ENCODE assay signal across 1 cellular context in the genomic region with DNA sequence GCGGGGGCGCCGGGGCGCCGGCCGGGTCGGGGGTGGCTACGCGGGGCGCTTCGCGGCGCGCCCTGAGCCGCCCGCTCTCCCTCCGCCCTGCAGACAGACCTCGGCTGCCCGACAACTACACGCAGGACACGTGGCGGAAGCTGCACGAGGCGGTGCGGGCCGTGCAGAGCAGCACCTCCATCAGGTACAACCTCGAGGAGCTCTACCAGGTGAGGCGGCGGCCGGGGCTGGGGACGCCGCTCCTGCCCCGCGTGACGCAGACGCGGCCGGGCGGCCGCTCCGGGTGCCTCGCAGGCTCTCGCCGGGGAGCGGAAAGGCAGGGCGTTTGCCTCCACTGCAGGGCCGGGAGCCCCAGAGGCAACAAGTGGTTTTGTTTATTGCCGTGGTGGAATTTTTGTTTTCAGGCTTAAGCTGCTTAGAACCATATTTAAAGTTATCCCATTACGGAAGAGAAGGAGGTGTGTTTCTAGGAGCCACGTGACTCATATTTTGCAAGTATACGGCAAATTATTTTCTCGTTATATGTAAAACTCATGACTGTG.
TF ChIP-seq lines count a peak whose summit lies in the region.

No MANE protein-coding gene starts in this region.

TF ChIP-seq in HepG2, 621 proteins besides CTCF, POLR2A, EP300 and RAD21 (continued from another document and continues in another):
- TF ChIP-seq EHMT2 (IDR thresholded peaks at IDR 0.05; ENCODE audit: borderline replicate concordance, low read depth, low read length) = no peak
- TF ChIP-seq ZNF777 (CRISPR knock-in tag; IDR thresholded peaks at IDR 0.05) = no peak; the same call in 1 of the 2 replicates
- TF ChIP-seq ZNF577 (CRISPR knock-in tag; IDR thresholded peaks at IDR 0.05; ENCODE audit: borderline replicate concordance, low read depth) = no peak
- no peak for TF ChIP-seq FOSL2 (CRISPR knock-in tag; IDR thresholded peaks at IDR 0.05)
- no peak for TF ChIP-seq ZSCAN22 (CRISPR knock-in tag; IDR thresholded peaks at IDR 0.05)
- TF ChIP-seq ZSCAN31 (CRISPR knock-in tag; IDR thresholded peaks at IDR 0.05; ENCODE audit: low read depth) = no peak
- no peak for TF ChIP-seq ZSCAN29 (CRISPR knock-in tag; conservative IDR thresholded peaks at IDR 0.05)
- TF ChIP-seq, protein P1, sequence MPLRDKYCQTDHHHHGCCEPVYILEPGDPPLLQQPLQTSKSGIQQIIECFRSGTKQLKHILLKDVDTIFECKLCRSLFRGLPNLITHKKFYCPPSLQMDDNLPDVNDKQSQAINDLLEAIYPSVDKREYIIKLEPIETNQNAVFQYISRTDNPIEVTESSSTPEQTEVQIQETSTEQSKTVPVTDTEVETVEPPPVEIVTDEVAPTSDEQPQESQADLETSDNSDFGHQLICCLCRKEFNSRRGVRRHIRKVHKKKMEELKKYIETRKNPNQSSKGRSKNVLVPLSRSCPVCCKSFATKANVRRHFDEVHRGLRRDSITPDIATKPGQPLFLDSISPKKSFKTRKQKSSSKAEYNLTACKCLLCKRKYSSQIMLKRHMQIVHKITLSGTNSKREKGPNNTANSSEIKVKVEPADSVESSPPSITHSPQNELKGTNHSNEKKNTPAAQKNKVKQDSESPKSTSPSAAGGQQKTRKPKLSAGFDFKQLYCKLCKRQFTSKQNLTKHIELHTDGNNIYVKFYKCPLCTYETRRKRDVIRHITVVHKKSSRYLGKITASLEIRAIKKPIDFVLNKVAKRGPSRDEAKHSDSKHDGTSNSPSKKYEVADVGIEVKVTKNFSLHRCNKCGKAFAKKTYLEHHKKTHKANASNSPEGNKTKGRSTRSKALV (CRISPR knock-in tag; IDR thresholded peaks at IDR 0.05) = no peak
- no peak; the same call in 1 of the 2 replicates for TF ChIP-seq ELF3 (CRISPR knock-in tag; IDR thresholded peaks at IDR 0.05)
- no peak for TF ChIP-seq MAF1 (CRISPR knock-in tag; IDR thresholded peaks at IDR 0.05; ENCODE audit: borderline replicate concordance)
- no peak for TF ChIP-seq RBM22 (optimal IDR thresholded peaks at IDR 0.05; ENCODE audit: low read length)
- peak; percentile 87; the same call in 1 of the 2 replicates for TF ChIP-seq ZNF558 (CRISPR knock-in tag; IDR thresholded peaks at IDR 0.05; ENCODE audit: borderline replicate concordance)
- TF ChIP-seq SETDB1 (CRISPR knock-in tag; IDR thresholded peaks at IDR 0.05; ENCODE audit: borderline replicate concordance) = no peak
- TF ChIP-seq SNRNP70 (IDR thresholded peaks at IDR 0.05; ENCODE audit: low read depth, low read length) = no peak
- no peak for TF ChIP-seq KLF11 (CRISPR knock-in tag; IDR thresholded peaks at IDR 0.05)
- TF ChIP-seq SRY (CRISPR knock-in tag; IDR thresholded peaks at IDR 0.05) = peak; percentile 82; the same call in 1 of the 2 replicates
- 0 out of 2 replicates have a peak, but pooled peaks have one; percentile 70 for TF ChIP-seq EED (CRISPR knock-in tag; IDR thresholded peaks at IDR 0.05)
- no peak for TF ChIP-seq SOX6 (IDR thresholded peaks at IDR 0.05)
- no peak for TF ChIP-seq SOX6 (CRISPR knock-in tag; IDR thresholded peaks at IDR 0.05)
- TF ChIP-seq, protein P2, sequence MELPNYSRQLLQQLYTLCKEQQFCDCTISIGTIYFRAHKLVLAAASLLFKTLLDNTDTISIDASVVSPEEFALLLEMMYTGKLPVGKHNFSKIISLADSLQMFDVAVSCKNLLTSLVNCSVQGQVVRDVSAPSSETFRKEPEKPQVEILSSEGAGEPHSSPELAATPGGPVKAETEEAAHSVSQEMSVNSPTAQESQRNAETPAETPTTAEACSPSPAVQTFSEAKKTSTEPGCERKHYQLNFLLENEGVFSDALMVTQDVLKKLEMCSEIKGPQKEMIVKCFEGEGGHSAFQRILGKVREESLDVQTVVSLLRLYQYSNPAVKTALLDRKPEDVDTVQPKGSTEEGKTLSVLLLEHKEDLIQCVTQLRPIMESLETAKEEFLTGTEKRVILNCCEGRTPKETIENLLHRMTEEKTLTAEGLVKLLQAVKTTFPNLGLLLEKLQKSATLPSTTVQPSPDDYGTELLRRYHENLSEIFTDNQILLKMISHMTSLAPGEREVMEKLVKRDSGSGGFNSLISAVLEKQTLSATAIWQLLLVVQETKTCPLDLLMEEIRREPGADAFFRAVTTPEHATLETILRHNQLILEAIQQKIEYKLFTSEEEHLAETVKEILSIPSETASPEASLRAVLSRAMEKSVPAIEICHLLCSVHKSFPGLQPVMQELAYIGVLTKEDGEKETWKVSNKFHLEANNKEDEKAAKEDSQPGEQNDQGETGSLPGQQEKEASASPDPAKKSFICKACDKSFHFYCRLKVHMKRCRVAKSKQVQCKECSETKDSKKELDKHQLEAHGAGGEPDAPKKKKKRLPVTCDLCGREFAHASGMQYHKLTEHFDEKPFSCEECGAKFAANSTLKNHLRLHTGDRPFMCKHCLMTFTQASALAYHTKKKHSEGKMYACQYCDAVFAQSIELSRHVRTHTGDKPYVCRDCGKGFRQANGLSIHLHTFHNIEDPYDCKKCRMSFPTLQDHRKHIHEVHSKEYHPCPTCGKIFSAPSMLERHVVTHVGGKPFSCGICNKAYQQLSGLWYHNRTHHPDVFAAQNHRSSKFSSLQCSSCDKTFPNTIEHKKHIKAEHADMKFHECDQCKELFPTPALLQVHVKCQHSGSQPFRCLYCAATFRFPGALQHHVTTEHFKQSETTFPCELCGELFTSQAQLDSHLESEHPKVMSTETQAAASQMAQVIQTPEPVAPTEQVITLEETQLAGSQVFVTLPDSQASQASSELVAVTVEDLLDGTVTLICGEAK (IDR thresholded peaks at IDR 0.05) = no peak
- TF ChIP-seq, protein P2 (CRISPR knock-in tag; IDR thresholded peaks at IDR 0.05) = peak; percentile 53; the same call in 1 of the 2 replicates
- 0 out of 2 replicates have a peak, but pooled peaks have one; percentile 20 for TF ChIP-seq ZNF709 (CRISPR knock-in tag; IDR thresholded peaks at IDR 0.05)
- 0 out of 2 replicates have a peak, but pooled peaks have one; percentile 58 for TF ChIP-seq ZNF225 (CRISPR knock-in tag; IDR thresholded peaks at IDR 0.05)
- no peak for TF ChIP-seq NAIF1 (CRISPR knock-in tag; IDR thresholded peaks at IDR 0.05; ENCODE audit: borderline replicate concordance)
- peak; percentile 13; the same call in 1 of the 2 replicates for TF ChIP-seq MAZ (IDR thresholded peaks at IDR 0.05; ENCODE audit: borderline replicate concordance, low read depth, low read length)
- TF ChIP-seq MAZ (CRISPR knock-in tag; IDR thresholded peaks at IDR 0.05; ENCODE audit: low read depth) = peak; percentile 60
- 0 out of 2 replicates have a peak, but pooled peaks have one; percentile 46 for TF ChIP-seq ZNF160 (CRISPR knock-in tag; IDR thresholded peaks at IDR 0.05)
- peak; percentile 85 for TF ChIP-seq ZFYVE20 (CRISPR knock-in tag; IDR thresholded peaks at IDR 0.05; ENCODE audit: borderline replicate concordance, low read depth)
- TF ChIP-seq TBL1XR1 (IDR thresholded peaks at IDR 0.05; ENCODE audit: borderline replicate concordance, low read length, partially characterized antibody) = no peak
- TF ChIP-seq, protein P3, sequence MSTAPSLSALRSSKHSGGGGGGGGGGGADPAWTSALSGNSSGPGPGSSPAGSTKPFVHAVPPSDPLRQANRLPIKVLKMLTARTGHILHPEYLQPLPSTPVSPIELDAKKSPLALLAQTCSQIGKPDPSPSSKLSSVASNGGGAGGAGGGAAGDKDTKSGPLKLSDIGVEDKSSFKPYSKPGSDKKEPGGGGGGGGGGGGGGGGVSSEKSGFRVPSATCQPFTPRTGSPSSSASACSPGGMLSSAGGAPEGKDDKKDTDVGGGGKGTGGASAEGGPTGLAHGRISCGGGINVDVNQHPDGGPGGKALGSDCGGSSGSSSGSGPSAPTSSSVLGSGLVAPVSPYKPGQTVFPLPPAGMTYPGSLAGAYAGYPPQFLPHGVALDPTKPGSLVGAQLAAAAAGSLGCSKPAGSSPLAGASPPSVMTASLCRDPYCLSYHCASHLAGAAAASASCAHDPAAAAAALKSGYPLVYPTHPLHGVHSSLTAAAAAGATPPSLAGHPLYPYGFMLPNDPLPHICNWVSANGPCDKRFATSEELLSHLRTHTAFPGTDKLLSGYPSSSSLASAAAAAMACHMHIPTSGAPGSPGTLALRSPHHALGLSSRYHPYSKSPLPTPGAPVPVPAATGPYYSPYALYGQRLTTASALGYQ (CRISPR knock-in tag; IDR thresholded peaks at IDR 0.05) = no peak
- no peak for TF ChIP-seq NR2F6 (IDR thresholded peaks at IDR 0.05)
- TF ChIP-seq NR2F6 (CRISPR knock-in tag; IDR thresholded peaks at IDR 0.05) = no peak
- TF ChIP-seq ZNF292 (CRISPR knock-in tag; IDR thresholded peaks at IDR 0.05; ENCODE audit: borderline replicate concordance, low read depth) = no peak
- no peak for TF ChIP-seq SMAD1 (CRISPR knock-in tag; IDR thresholded peaks at IDR 0.05; ENCODE audit: borderline replicate concordance, low read depth)
- TF ChIP-seq ZNF713 (CRISPR knock-in tag; IDR thresholded peaks at IDR 0.05) = no peak
- peak; percentile 70; the same call in 1 of the 2 replicates for TF ChIP-seq MTF1 (CRISPR knock-in tag; IDR thresholded peaks at IDR 0.05)
- TF ChIP-seq, protein P4, sequence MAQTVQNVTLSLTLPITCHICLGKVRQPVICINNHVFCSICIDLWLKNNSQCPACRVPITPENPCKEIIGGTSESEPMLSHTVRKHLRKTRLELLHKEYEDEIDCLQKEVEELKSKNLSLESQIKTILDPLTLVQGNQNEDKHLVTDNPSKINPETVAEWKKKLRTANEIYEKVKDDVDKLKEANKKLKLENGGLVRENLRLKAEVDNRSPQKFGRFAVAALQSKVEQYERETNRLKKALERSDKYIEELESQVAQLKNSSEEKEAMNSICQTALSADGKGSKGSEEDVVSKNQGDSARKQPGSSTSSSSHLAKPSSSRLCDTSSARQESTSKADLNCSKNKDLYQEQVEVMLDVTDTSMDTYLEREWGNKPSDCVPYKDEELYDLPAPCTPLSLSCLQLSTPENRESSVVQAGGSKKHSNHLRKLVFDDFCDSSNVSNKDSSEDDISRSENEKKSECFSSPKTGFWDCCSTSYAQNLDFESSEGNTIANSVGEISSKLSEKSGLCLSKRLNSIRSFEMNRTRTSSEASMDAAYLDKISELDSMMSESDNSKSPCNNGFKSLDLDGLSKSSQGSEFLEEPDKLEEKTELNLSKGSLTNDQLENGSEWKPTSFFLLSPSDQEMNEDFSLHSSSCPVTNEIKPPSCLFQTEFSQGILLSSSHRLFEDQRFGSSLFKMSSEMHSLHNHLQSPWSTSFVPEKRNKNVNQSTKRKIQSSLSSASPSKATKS (CRISPR knock-in tag; IDR thresholded peaks at IDR 0.05) = no peak
- TF ChIP-seq CHCHD3 (CRISPR knock-in tag; IDR thresholded peaks at IDR 0.05) = peak; percentile 95
- TF ChIP-seq, protein P5, sequence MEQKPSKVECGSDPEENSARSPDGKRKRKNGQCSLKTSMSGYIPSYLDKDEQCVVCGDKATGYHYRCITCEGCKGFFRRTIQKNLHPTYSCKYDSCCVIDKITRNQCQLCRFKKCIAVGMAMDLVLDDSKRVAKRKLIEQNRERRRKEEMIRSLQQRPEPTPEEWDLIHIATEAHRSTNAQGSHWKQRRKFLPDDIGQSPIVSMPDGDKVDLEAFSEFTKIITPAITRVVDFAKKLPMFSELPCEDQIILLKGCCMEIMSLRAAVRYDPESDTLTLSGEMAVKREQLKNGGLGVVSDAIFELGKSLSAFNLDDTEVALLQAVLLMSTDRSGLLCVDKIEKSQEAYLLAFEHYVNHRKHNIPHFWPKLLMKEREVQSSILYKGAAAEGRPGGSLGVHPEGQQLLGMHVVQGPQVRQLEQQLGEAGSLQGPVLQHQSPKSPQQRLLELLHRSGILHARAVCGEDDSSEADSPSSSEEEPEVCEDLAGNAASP (CRISPR knock-in tag; IDR thresholded peaks at IDR 0.05; ENCODE audit: borderline replicate concordance) = no peak
- TF ChIP-seq KDM2A (CRISPR knock-in tag; IDR thresholded peaks at IDR 0.05; ENCODE audit: borderline replicate concordance, low read depth) = peak; percentile 59
- TF ChIP-seq, protein P6, sequence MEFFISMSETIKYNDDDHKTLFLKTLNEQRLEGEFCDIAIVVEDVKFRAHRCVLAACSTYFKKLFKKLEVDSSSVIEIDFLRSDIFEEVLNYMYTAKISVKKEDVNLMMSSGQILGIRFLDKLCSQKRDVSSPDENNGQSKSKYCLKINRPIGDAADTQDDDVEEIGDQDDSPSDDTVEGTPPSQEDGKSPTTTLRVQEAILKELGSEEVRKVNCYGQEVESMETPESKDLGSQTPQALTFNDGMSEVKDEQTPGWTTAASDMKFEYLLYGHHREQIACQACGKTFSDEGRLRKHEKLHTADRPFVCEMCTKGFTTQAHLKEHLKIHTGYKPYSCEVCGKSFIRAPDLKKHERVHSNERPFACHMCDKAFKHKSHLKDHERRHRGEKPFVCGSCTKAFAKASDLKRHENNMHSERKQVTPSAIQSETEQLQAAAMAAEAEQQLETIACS (CRISPR knock-in tag; IDR thresholded peaks at IDR 0.05) = peak; percentile 72
- peak; percentile 75; the same call in 1 of the 2 replicates for TF ChIP-seq ZNF768 (CRISPR knock-in tag; IDR thresholded peaks at IDR 0.05)
- TF ChIP-seq ZNF451 (CRISPR knock-in tag; IDR thresholded peaks at IDR 0.05) = peak; percentile 67; the same call in 1 of the 2 replicates
